Comparison of ENCODE assay signal across 18 cellular contexts in genomic region chr12:25816637-25817036, GRCh38.
"Had no signal": no experiment of that assay in that cellular context is flagged by ENCODE, and none has a peak within 500 bp of the region (broad histone marks: within the 10 kb centered on the region; RNA-seq: fewer than 3 reads in every experiment).

No MANE protein-coding gene starts in this region.

- DNase-seq: activated B cell treated with CpG ODN at 0.5 μM for 24 hours; activated CD4-positive, alpha-beta memory T cell treated with anti-CD3 and anti-CD28 coated beads for 36 hours; activated CD4-positive, alpha-beta T cell treated with anti-CD3 and anti-CD28 coated beads for 4 hours; activated naive CD4-positive, alpha-beta T cell treated with Interleukin-2 at 50 U/mL for 16 hours; activated naive CD8-positive, alpha-beta T cell treated with anti-CD3 and anti-CD28 coated beads, Interleukin-2, amount 10 ng/mL, durations not matched to agents 7 days and 5 days; activated T-cell treated with anti-CD3 and anti-CD28 coated beads, Interleukin-2, amount 50 U/mL, for 24 hours; caudate nucleus; dorsolateral prefrontal cortex; foreskin melanocyte; head of caudate nucleus; kidney; retina; stimulated activated naive B cell treated with anti-CD40 and anti-IgM and Interleukin-4, amounts not matched to agents 10 μg/mL and 1 μg/mL and 100 μg/mL, for 72 hours; T-helper 2 cell had no signal

- ATAC-seq: left lobe of liver; stimulated activated naive B cell treated with anti-CD40 and anti-IgM and Interleukin-4, amounts not matched to agents 10 μg/mL and 1 μg/mL and 100 μg/mL, for 72 hours had no signal

- H3K4me3 ChIP-seq: dorsolateral prefrontal cortex, lung, thoracic aorta had no signal

- H3K27ac ChIP-seq: dorsolateral prefrontal cortex, epithelial cell of prostate, thoracic aorta had no signal

- H3K9me3 ChIP-seq: thoracic aorta had no signal

- H3K27me3 ChIP-seq: dorsolateral prefrontal cortex had no signal

- H3K36me3 ChIP-seq: thoracic aorta had no signal
